Comparison of ENCODE assay signal across 14 cellular contexts in genomic region chr10:125016611-125017202, GRCh38.
A peak's percentile ranks its signal among the peaks of the same experiment; 100 is the strongest.
DNase-seq lines count a peak whose midpoint lies in the region; ATAC-seq and TF ChIP-seq lines count a peak whose summit lies in the region.
"Had no signal": no experiment of that assay in that cellular context is flagged by ENCODE, and none has a peak within 500 bp of the region (broad histone marks: within the 10 kb centered on the region; RNA-seq: fewer than 3 reads in every experiment).

No MANE protein-coding gene starts in this region.

- intact Hi-C loops in left lung (cut with DNase I), result no loop called here

- no peaks in the 10 kb centered on the region for H3K9me3 ChIP-seq in left lung
- H3K9me3 ChIP-seq in skeletal muscle satellite cell (replicated peaks; ENCODE audit: low read length), result no peaks in the 10 kb centered on the region
- H3K9me3 ChIP-seq: BE2C had no signal

- H3K4me1 ChIP-seq in left lung (peaks cover 15 to 21% of the 10 kb centered on the region in 2 donors), skeletal muscle satellite cell (ENCODE audit: control insufficient read depth, insufficient read depth, low read length) (peaks cover 41% of the 10 kb centered on the region)

- peak overlapping the region in 1 of 2 donors; percentile 52 for H3K27ac ChIP-seq in left lung
- H3K27ac ChIP-seq: hepatocyte had no signal

- H3K36me3 ChIP-seq in left lung, result peaks cover 0 to 26% of the 10 kb centered on the region in 2 donors
- peaks cover 26% of the 10 kb centered on the region for H3K36me3 ChIP-seq in skeletal muscle satellite cell (ENCODE audit: insufficient read depth, low read length)

- DNase-seq in C1 segment of cervical spinal cord (lab: John Stamatoyannopoulos, UW), result peak in 9 of 14 donors; percentile 22 to 77 (median 61)
- peak; percentile 57 for DNase-seq in dermis blood vessel endothelial cell
- peak in 1 of 2 donors; percentile 53 for DNase-seq in left lung
- no peak for DNase-seq in activated gamma-delta T cell (lab: John Stamatoyannopoulos, UW)
- DNase-seq in A172 (ENCODE audit: low spot score), result no peak
- DNase-seq: activated CD4-positive, alpha-beta T cell treated with anti-CD3 and anti-CD28 coated beads, Interleukin-2, amount 10 ng/mL, durations not matched to agents 24 days and 14 days; BE2C; EL; NCI-H774; stimulated activated naive CD8-positive, alpha-beta T cell treated with anti-CD3 and anti-CD28 coated beads, Interleukin-15, Interleukin-2, amounts not matched to agents 100 U/mL and 50 U/mL, for 24 hours had no signal

- H3K9ac ChIP-seq in skeletal muscle satellite cell (ENCODE audit: low read depth, low read length), result peak overlapping the region; percentile 66

- H3K27me3 ChIP-seq in left lung, result no peaks in the 10 kb centered on the region
- H3K27me3 ChIP-seq in skeletal muscle satellite cell (ENCODE audit: control insufficient read depth, insufficient read depth, low read length), result no peaks in the 10 kb centered on the region
- H3K27me3 ChIP-seq: BE2C, hepatocyte had no signal

- TF ChIP-seq CTCF in left lung (IDR thresholded peaks at IDR 0.05), result no peak

- H3K4me3 ChIP-seq in left lung (no peak overlapping the region), skeletal muscle satellite cell (ENCODE audit: low read length) (no peak overlapping the region)
- H3K4me3 ChIP-seq: hepatocyte had no signal

- peak overlapping the region; percentile 65 for H3K4me2 ChIP-seq in skeletal muscle satellite cell (ENCODE audit: low read length)
- H3K4me2 ChIP-seq: hepatocyte had no signal

- ATAC-seq in left lung (peak; percentile 16), GM21717 (IDR thresholded peaks at IDR 0.05; ENCODE audit: unreplicated experiment) (no peak), HG03039 (IDR thresholded peaks at IDR 0.05; ENCODE audit: unreplicated experiment) (no peak)
- ATAC-seq: stimulated activated naive CD8-positive, alpha-beta T cell treated with anti-CD3 and anti-CD28 coated beads, Interleukin-15, Interleukin-2, amounts not matched to agents 100 U/mL and 50 U/mL, for 24 hours had no signal

Comparison
In these comparisons a context has a peak if more than half of its experiments do, and no peak if none do; other contexts are left out.
1. DNase-seq: peak in C1 segment of cervical spinal cord (9 of 14) and dermis blood vessel endothelial cell (single experiment); none in activated gamma-delta T cell (single experiment) and A172 (single experiment).